ENCODE assay signal across 10 cellular contexts in the genomic region with DNA sequence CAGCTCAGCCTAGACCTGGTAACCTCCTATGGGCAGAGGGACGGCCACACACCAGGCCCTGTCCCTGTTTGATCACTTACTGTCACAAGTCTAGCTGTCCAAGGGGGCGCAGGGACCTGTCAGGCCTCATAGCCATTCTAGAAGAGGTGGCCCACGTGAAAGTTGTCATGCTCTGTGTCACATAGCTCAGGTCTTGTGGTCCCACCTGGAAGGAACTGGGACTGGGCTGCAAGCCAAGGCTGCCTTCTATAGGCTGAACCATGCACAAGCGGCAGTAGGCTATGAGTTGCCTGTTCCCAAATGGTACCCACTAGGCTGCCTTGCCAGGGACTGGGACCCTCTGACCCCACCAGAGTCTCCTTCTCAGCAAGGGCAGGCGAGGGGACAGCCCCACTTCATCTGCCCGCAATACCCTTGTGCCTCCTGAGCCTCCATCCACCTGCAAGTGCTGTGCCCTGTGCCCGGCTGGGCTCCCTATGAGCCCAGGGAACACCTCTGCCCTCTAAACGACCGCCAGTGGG.
DNase-seq lines count a peak whose midpoint lies in the region; ATAC-seq, FAIRE-seq and TF ChIP-seq lines count a peak whose summit lies in the region.
"Had no signal": no experiment of that assay in that cellular context is flagged by ENCODE, and none has a peak within 500 bp of the region (broad histone marks: within the 10 kb centered on the region; RNA-seq: fewer than 3 reads in every experiment).

No MANE protein-coding gene starts in this region.

- peak overlapping the region; percentile 51 for H3K4me2 ChIP-seq in A549

- no peak for FAIRE-seq in A549 (lab: Jason Lieb, UNC)
- FAIRE-seq in GM12892 (lab: Jason Lieb, UNC): no peak
- FAIRE-seq: TTC549 had no signal

- POLR2A ChIA-PET in A549 (lab: Yijun Ruan, JAX): no interaction called here
- POLR2A ChIA-PET in CD8-positive, alpha-beta memory T cell (lab: Charles Lee): no interaction called here

- CTCF ChIA-PET in A549 (lab: Yijun Ruan, JAX): interaction anchor here (0.6 kb wide), 1 partner anchor 497 kb away, joined by 3 read pairs; no protein-coding TSS in a partner anchor
- CTCF ChIA-PET in CD8-positive, alpha-beta memory T cell (lab: Charles Lee): no interaction called here

- peaks cover 0 to 8% of the 10 kb centered on the region in 2 donors for H3K27me3 Mint-ChIP-seq in CD8-positive, alpha-beta memory T cell

- no peak for TF ChIP-seq POLR2A in A549 (IDR thresholded peaks at IDR 0.05; ENCODE audit: low read length)
- TF ChIP-seq POLR2A in GM12892 (IDR thresholded peaks at IDR 0.05; ENCODE audit: low read depth, low read length): no peak

- no peak for TF ChIP-seq EP300 in A549 (IDR thresholded peaks at IDR 0.05)

- no peak for DNase-seq in A549 (ENCODE audit: low read depth in 1 of 2, low spot score in 1 of 2)
- no peak for DNase-seq in NT2/D1 (ENCODE audit: low read depth, low spot score)
- DNase-seq in occipital lobe (lab: John Stamatoyannopoulos, UW): no peak
- no peak for DNase-seq in hypothalamus (lab: John Stamatoyannopoulos, UW)
- DNase-seq in GM12892 (ENCODE audit: insufficient read length): no peak
- no peak for DNase-seq in CD8-positive, alpha-beta memory T cell

- H3K27ac ChIP-seq in A549: peak overlapping the region; percentile 73 to 88
- peak overlapping the region; percentile 80 to 94 for H3K27ac ChIP-seq in esophagus (ENCODE audit: low read depth in 2 of 2, low read length in 1 of 2)
- H3K27ac ChIP-seq in CD8-positive, alpha-beta memory T cell (ENCODE audit: low read depth, low read length): no peak overlapping the region

- ATAC-seq in A549 (no peak), GM19395 (IDR thresholded peaks at IDR 0.05; ENCODE audit: unreplicated experiment) (peak; percentile 8)

- H3K4me1 Mint-ChIP-seq in CD8-positive, alpha-beta memory T cell: peaks cover 8 to 19% (median 18%) of the 10 kb centered on the region in 3 donors

- H3K36me3 Mint-ChIP-seq in CD8-positive, alpha-beta memory T cell: no peaks in the 10 kb centered on the region

- no peaks in the 10 kb centered on the region for H3K9me3 ChIP-seq in A549
- 0 out of 2 replicates have a peak, but pooled peaks cover under 1% of the 10 kb centered on the region for H3K9me3 ChIP-seq in NT2/D1 (ENCODE audit: insufficient read depth, low read length)
- no peaks in the 10 kb centered on the region for H3K9me3 ChIP-seq in esophagus (ENCODE audit: control insufficient read depth in 2 of 2, insufficient read depth in 1 of 2, low read depth in 1 of 2, low read length in 1 of 2)
- H3K9me3 ChIP-seq in CD8-positive, alpha-beta memory T cell (ENCODE audit: low read length): no peaks in the 10 kb centered on the region

- H3K27me3 ChIP-seq in NT2/D1 (ENCODE audit: insufficient read depth, insufficient read length) (peaks cover 28% of the 10 kb centered on the region), esophagus (ENCODE audit: control insufficient read depth in 1 of 2, insufficient read depth in 2 of 2, low read length in 2 of 2) (no peaks in the 10 kb centered on the region)
- H3K27me3 ChIP-seq in CD8-positive, alpha-beta memory T cell (ENCODE audit: insufficient read depth, low read length, poor library complexity, severe bottlenecking): peaks cover 3% of the 10 kb centered on the region

- TF ChIP-seq RAD21 in A549 (conservative IDR thresholded peaks at IDR 0.05 in 1 of 2, IDR thresholded peaks at IDR 0.05 in 1 of 2): no peak

- H3K36me3 ChIP-seq in NT2/D1 (ENCODE audit: insufficient read depth, insufficient read length, low read length) (no peaks in the 10 kb centered on the region), esophagus (ENCODE audit: control insufficient read depth in 2 of 2, insufficient read depth in 2 of 2, low read length in 1 of 2) (no peaks in the 10 kb centered on the region)
- no peaks in the 10 kb centered on the region for H3K36me3 ChIP-seq in CD8-positive, alpha-beta memory T cell (ENCODE audit: insufficient read depth, low read length)

- H3K4me1 ChIP-seq in A549: peaks cover 45% of the 10 kb centered on the region
- peaks cover 38% of the 10 kb centered on the region for H3K4me1 ChIP-seq in NT2/D1 (ENCODE audit: insufficient read depth, insufficient read length)
- peaks cover 13 to 35% of the 10 kb centered on the region in 2 donors for H3K4me1 ChIP-seq in esophagus (ENCODE audit: control insufficient read depth in 2 of 2, insufficient read depth in 2 of 2, low read length in 1 of 2)
- H3K4me1 ChIP-seq in CD8-positive, alpha-beta memory T cell (ENCODE audit: insufficient read depth, low read length): peaks cover 9% of the 10 kb centered on the region

- H3K4me3 ChIP-seq in A549: no peak overlapping the region
- H3K4me3 ChIP-seq in NT2/D1 (ENCODE audit: insufficient read length, low read depth): no peak overlapping the region
- no peak overlapping the region for H3K4me3 ChIP-seq in esophagus (ENCODE audit: low read depth in 1 of 2, low read length in 2 of 2)
- no peak overlapping the region for H3K4me3 ChIP-seq in CD8-positive, alpha-beta memory T cell (ENCODE audit: low read length)

- H3K4me3 Mint-ChIP-seq in CD8-positive, alpha-beta memory T cell: no peak overlapping the region
- H3K4me3 Mint-ChIP-seq: CD14-positive monocyte had no signal

- peak overlapping the region; percentile 61 for H3K9ac ChIP-seq in NT2/D1 (ENCODE audit: insufficient read length, low read depth)

- no peak for TF ChIP-seq CTCF in A549 (IDR thresholded peaks at IDR 0.05)

- WGBS in A549 (ENCODE audit: missing lambda C conversion rate): 86% methylated on average over 7 of the region's 9 CpGs
- WGBS in esophagus, 2 donors: 87 to 89% methylated on average over 9 of the region's 9 CpGs

- no peaks in the 10 kb centered on the region for H3K9me3 Mint-ChIP-seq in CD8-positive, alpha-beta memory T cell
- H3K9me3 Mint-ChIP-seq: CD14-positive monocyte had no signal

- no peak overlapping the region for H3K27ac Mint-ChIP-seq in CD8-positive, alpha-beta memory T cell

TF ChIP-seq in A549, 52 proteins besides CTCF, POLR2A, EP300 and RAD21:
- TF ChIP-seq, protein P1, sequence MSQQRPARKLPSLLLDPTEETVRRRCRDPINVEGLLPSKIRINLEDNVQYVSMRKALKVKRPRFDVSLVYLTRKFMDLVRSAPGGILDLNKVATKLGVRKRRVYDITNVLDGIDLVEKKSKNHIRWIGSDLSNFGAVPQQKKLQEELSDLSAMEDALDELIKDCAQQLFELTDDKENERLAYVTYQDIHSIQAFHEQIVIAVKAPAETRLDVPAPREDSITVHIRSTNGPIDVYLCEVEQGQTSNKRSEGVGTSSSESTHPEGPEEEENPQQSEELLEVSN (IDR thresholded peaks at IDR 0.05; ENCODE audit: borderline replicate concordance, low read depth): no peak
- TF ChIP-seq ZC3H11A (IDR thresholded peaks at IDR 0.05): no peak
- TF ChIP-seq TP53 (CRISPR knock-in tag; IDR thresholded peaks at IDR 0.05): no peak
- TF ChIP-seq, protein P2, sequence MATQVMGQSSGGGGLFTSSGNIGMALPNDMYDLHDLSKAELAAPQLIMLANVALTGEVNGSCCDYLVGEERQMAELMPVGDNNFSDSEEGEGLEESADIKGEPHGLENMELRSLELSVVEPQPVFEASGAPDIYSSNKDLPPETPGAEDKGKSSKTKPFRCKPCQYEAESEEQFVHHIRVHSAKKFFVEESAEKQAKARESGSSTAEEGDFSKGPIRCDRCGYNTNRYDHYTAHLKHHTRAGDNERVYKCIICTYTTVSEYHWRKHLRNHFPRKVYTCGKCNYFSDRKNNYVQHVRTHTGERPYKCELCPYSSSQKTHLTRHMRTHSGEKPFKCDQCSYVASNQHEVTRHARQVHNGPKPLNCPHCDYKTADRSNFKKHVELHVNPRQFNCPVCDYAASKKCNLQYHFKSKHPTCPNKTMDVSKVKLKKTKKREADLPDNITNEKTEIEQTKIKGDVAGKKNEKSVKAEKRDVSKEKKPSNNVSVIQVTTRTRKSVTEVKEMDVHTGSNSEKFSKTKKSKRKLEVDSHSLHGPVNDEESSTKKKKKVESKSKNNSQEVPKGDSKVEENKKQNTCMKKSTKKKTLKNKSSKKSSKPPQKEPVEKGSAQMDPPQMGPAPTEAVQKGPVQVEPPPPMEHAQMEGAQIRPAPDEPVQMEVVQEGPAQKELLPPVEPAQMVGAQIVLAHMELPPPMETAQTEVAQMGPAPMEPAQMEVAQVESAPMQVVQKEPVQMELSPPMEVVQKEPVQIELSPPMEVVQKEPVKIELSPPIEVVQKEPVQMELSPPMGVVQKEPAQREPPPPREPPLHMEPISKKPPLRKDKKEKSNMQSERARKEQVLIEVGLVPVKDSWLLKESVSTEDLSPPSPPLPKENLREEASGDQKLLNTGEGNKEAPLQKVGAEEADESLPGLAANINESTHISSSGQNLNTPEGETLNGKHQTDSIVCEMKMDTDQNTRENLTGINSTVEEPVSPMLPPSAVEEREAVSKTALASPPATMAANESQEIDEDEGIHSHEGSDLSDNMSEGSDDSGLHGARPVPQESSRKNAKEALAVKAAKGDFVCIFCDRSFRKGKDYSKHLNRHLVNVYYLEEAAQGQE (IDR thresholded peaks at IDR 0.05): no peak
- TF ChIP-seq RFX5 (IDR thresholded peaks at IDR 0.05): no peak
- TF ChIP-seq JUN (IDR thresholded peaks at IDR 0.05): no peak
- no peak for TF ChIP-seq FOSL2 (IDR thresholded peaks at IDR 0.05)
- no peak for TF ChIP-seq FOSL2 (CRISPR knock-in tag; IDR thresholded peaks at IDR 0.05)
- no peak for TF ChIP-seq PHF8 (IDR thresholded peaks at IDR 0.05; ENCODE audit: borderline replicate concordance, low read depth)
- no peak for TF ChIP-seq RCOR1 (IDR thresholded peaks at IDR 0.05; ENCODE audit: low read depth, low read length)
- no peak for TF ChIP-seq CBX2 (IDR thresholded peaks at IDR 0.05; ENCODE audit: borderline replicate concordance, low read depth)
- no peak for TF ChIP-seq JUNB (IDR thresholded peaks at IDR 0.05)
- TF ChIP-seq SMC3 (IDR thresholded peaks at IDR 0.05): no peak
- TF ChIP-seq SREBF2 (IDR thresholded peaks at IDR 0.05): no peak
- TF ChIP-seq EHMT2 (IDR thresholded peaks at IDR 0.05; ENCODE audit: low read depth): no peak
- no peak for TF ChIP-seq ZNF302 (CRISPR knock-in tag; IDR thresholded peaks at IDR 0.05)
- no peak for TF ChIP-seq NR3C1 (IDR thresholded peaks at IDR 0.05)
- TF ChIP-seq, protein P3, sequence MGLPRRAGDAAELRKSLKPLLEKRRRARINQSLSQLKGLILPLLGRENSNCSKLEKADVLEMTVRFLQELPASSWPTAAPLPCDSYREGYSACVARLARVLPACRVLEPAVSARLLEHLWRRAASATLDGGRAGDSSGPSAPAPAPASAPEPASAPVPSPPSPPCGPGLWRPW (IDR thresholded peaks at IDR 0.05): no peak
- TF ChIP-seq HOXB5 (CRISPR knock-in tag; IDR thresholded peaks at IDR 0.05): no peak
